In genomic region chr15:85337398-85338074, GRCh38 we compare ENCODE assay signal across 1 cellular context.
TF ChIP-seq lines count a peak whose summit lies in the region.

No MANE protein-coding gene starts in this region.

TF ChIP-seq in IMR-90, 13 proteins besides CTCF, POLR2A, EP300 and RAD21 (continued from another document):
- TF ChIP-seq ELK1 (IDR thresholded peaks at IDR 0.05; ENCODE audit: borderline replicate concordance, low read depth, low read length), result no peak
- no peak for TF ChIP-seq CHD1 (IDR thresholded peaks at IDR 0.05; ENCODE audit: low read depth, low read length)
- TF ChIP-seq MAZ (IDR thresholded peaks at IDR 0.05; ENCODE audit: borderline replicate concordance, low read depth, low read length), result no peak
- no peak for TF ChIP-seq CEBPB (IDR thresholded peaks at IDR 0.05; ENCODE audit: low read depth, low read length)
- TF ChIP-seq RCOR1 (IDR thresholded peaks at IDR 0.05; ENCODE audit: insufficient replicate concordance, low read length), result no peak
- TF ChIP-seq MAFK (IDR thresholded peaks at IDR 0.05; ENCODE audit: low read depth, low read length), result no peak
- TF ChIP-seq USF2 (IDR thresholded peaks at IDR 0.05; ENCODE audit: low read depth, low read length), result no peak
- no peak for TF ChIP-seq NFE2L2 (IDR thresholded peaks at IDR 0.05; ENCODE audit: low read depth, low read length)
- TF ChIP-seq MXI1 (IDR thresholded peaks at IDR 0.05; ENCODE audit: borderline replicate concordance, low read depth, low read length), result no peak
- TF ChIP-seq BHLHE40 (IDR thresholded peaks at IDR 0.05; ENCODE audit: low read depth, low read length), result no peak
TF ChIP-seq in IMR-90: peak in this region for 0.
